ENCODE assay signal across 1 cellular context in the genomic region with DNA sequence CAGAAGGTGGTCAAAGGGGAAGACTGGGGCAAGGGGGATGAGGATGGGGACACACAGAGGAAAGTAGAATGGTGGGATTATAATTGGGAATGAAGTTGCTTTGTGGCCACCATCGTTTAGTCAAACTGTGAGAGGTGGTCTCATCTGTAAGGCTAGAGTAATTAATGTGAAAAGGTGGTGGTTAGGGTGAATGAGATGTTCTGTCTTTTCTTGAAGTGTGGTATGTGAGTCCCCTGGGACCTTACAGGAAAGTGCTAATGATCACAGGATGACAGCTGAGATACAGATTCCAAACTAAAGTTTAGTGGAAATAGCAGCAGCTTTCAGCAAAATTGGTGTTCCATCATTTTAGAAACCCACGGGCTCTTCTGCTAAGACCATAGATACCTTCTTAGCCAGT.
A peak's percentile ranks its signal among the peaks of the same experiment; 100 is the strongest.
TF ChIP-seq lines count a peak whose summit lies in the region.

No MANE protein-coding gene starts in this region.

TF ChIP-seq in K562, 482 proteins besides CTCF, POLR2A, EP300 and RAD21 (continued from another document):
- TF ChIP-seq, protein P1, sequence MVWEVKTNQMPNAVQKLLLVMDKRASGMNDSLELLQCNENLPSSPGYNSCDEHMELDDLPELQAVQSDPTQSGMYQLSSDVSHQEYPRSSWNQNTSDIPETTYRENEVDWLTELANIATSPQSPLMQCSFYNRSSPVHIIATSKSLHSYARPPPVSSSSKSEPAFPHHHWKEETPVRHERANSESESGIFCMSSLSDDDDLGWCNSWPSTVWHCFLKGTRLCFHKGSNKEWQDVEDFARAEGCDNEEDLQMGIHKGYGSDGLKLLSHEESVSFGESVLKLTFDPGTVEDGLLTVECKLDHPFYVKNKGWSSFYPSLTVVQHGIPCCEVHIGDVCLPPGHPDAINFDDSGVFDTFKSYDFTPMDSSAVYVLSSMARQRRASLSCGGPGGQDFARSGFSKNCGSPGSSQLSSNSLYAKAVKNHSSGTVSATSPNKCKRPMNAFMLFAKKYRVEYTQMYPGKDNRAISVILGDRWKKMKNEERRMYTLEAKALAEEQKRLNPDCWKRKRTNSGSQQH (CRISPR knock-in tag; IDR thresholded peaks at IDR 0.05) = 0 out of 2 replicates have a peak, but pooled peaks have one; percentile 32
- no peak for TF ChIP-seq BCL6 (CRISPR knock-in tag; IDR thresholded peaks at IDR 0.05)
